ENCODE assay signal across 9 cellular contexts in genomic region chr19:56105090-56105701, GRCh38. TPM values are rescaled to one million over a fixed set of nuclear protein-coding genes. Genes with fewer than 3 reads are reported as not detected.
A peak's percentile ranks its signal among the peaks of the same experiment; 100 is the strongest.
DNase-seq lines count a peak whose midpoint lies in the region; ATAC-seq and TF ChIP-seq lines count a peak whose summit lies in the region.
"Had no signal": no experiment of that assay in that cellular context is flagged by ENCODE, and none has a peak within 500 bp of the region (broad histone marks: within the 10 kb centered on the region; RNA-seq: fewer than 3 reads in every experiment).

No MANE protein-coding gene starts in this region.

- no peaks in the 10 kb centered on the region for H3K27me3 Mint-ChIP-seq in activated naive CD8-positive, alpha-beta T cell treated with anti-CD3 and anti-CD28 coated beads, Interleukin-2, amount 10 ng/mL, durations not matched to agents 7 days and 5 days
- H3K27me3 Mint-ChIP-seq: central memory CD8-positive, alpha-beta T cell had no signal

- H2AFZ ChIP-seq in OCI-LY7 (ENCODE audit: low read length) = no peak overlapping the region
- H2AFZ ChIP-seq in osteoblast (ENCODE audit: low read length) = no peak overlapping the region

- peak; percentile 2 to 12 for TF ChIP-seq POLR2A in uterus (IDR thresholded peaks at IDR 0.05)

- no peaks in the 10 kb centered on the region for H3K9me2 ChIP-seq in OCI-LY7 (ENCODE audit: insufficient read depth, low read length)

- H3K4me2 ChIP-seq in OCI-LY7 (ENCODE audit: low read length) (no peak overlapping the region), osteoblast (ENCODE audit: insufficient read depth, low read length) (peak overlapping the region; percentile 5)

- H3K79me2 ChIP-seq in OCI-LY7 (ENCODE audit: insufficient read depth, low read depth, low read length) = peaks cover 41% of the 10 kb centered on the region; the same call in 1 of the 2 replicates
- peaks cover 92% of the 10 kb centered on the region for H3K79me2 ChIP-seq in osteoblast (ENCODE audit: insufficient read depth, low read length)

- no peaks in the 10 kb centered on the region for H3K9me3 Mint-ChIP-seq in activated naive CD8-positive, alpha-beta T cell treated with anti-CD3 and anti-CD28 coated beads, Interleukin-2, amount 10 ng/mL, durations not matched to agents 7 days and 5 days
- H3K9me3 Mint-ChIP-seq: central memory CD8-positive, alpha-beta T cell had no signal

- BruUV-seq in OCI-LY7 (replicated peaks; lab: Mats Ljungman, UMichigan) = no TSS peak

- H3K9me3 ChIP-seq in OCI-LY7 (ENCODE audit: low read length) = no peaks in the 10 kb centered on the region
- H3K9me3 ChIP-seq in osteoblast (ENCODE audit: low read depth, low read length) = no peaks in the 10 kb centered on the region
- H3K9me3 ChIP-seq in uterus = no peaks in the 10 kb centered on the region

- no peak overlapping the region for H3K4me3 ChIP-seq in OCI-LY7 (ENCODE audit: low read depth, low read length, poor library complexity, severe bottlenecking)
- no peak overlapping the region for H3K4me3 ChIP-seq in osteoblast (ENCODE audit: insufficient read depth, low read length)
- H3K4me3 ChIP-seq in uterus = peak overlapping the region in 1 of 2 donors; percentile 22

- CTCF ChIA-PET in OCI-LY7 (lab: Charles Lee; ENCODE audit: unreplicated experiment) = no interaction called here

- peak overlapping the region; percentile 48 for H3K27ac Mint-ChIP-seq in activated naive CD8-positive, alpha-beta T cell treated with anti-CD3 and anti-CD28 coated beads, Interleukin-2, amount 10 ng/mL, durations not matched to agents 7 days and 5 days

- POLR2A ChIA-PET in OCI-LY7 (lab: Charles Lee) = no interaction called here
- POLR2A ChIA-PET in activated naive CD8-positive, alpha-beta T cell treated with anti-CD3 and anti-CD28 coated beads, Interleukin-2, amount 10 ng/mL, durations not matched to agents 7 days and 5 days (lab: Charles Lee) = no interaction called here

- peak; percentile 68 for ATAC-seq in activated naive CD8-positive, alpha-beta T cell treated with anti-CD3 and anti-CD28 coated beads, Interleukin-2, amount 10 ng/mL, durations not matched to agents 7 days and 5 days (ENCODE audit: low read depth)
- peak; percentile 81 for ATAC-seq in Right ventricle myocardium superior (ENCODE audit: poor library complexity)

- peaks cover 20% of the 10 kb centered on the region for H3K4me1 Mint-ChIP-seq in activated naive CD8-positive, alpha-beta T cell treated with anti-CD3 and anti-CD28 coated beads, Interleukin-2, amount 10 ng/mL, durations not matched to agents 7 days and 5 days

- no peak overlapping the region for H3K4me3 Mint-ChIP-seq in activated naive CD8-positive, alpha-beta T cell treated with anti-CD3 and anti-CD28 coated beads, Interleukin-2, amount 10 ng/mL, durations not matched to agents 7 days and 5 days

- H3K27ac ChIP-seq in OCI-LY7 (ENCODE audit: low read depth, low read length, poor library complexity, severe bottlenecking) (no peak overlapping the region), osteoblast (ENCODE audit: low read depth, low read length) (no peak overlapping the region), uterus (peak overlapping the region; percentile 65 to 81)

- peaks cover 3% of the 10 kb centered on the region; the same call in 1 of the 2 replicates for H4K20me1 ChIP-seq in OCI-LY7 (ENCODE audit: insufficient read depth, low read length)
- peaks cover 62% of the 10 kb centered on the region for H4K20me1 ChIP-seq in osteoblast (ENCODE audit: insufficient read depth, low read length)

- DNase-seq in NCI-H524 (lab: John Stamatoyannopoulos, UW) (peak; percentile 31 to 65), NCI-H524 treated with DMSO at 0.1 percent for 48 hours (lab: John Stamatoyannopoulos, UW) (no peak), OCI-LY7 (ENCODE audit: low spot score) (no peak), Right ventricle myocardium superior (peak; percentile 83), osteoblast (ENCODE audit: insufficient read length, low spot score, missing footprints) (peak; percentile 98), uterus (peak; percentile 69 to 82), dedifferentiated amniotic fluid mesenchymal stem cell (ENCODE audit: extremely low spot score) (no peak)
- DNase-seq in activated naive CD8-positive, alpha-beta T cell treated with anti-CD3 and anti-CD28 coated beads, Interleukin-2, amount 10 ng/mL, durations not matched to agents 7 days and 5 days = peak; percentile 64

- no peaks in the 10 kb centered on the region for H3K27me3 ChIP-seq in osteoblast (ENCODE audit: insufficient read depth, low read length)
- H3K27me3 ChIP-seq in uterus = no peaks in the 10 kb centered on the region

- H3K36me3 Mint-ChIP-seq in activated naive CD8-positive, alpha-beta T cell treated with anti-CD3 and anti-CD28 coated beads, Interleukin-2, amount 10 ng/mL, durations not matched to agents 7 days and 5 days = no peaks in the 10 kb centered on the region

- intact Hi-C loops in OCI-LY7 (cut with micrococcal nuclease; ENCODE audit: unreplicated experiment) = no loop called here
- intact Hi-C loops in Right ventricle myocardium superior (cut with DNase I) = no loop called here
- intact Hi-C loops in uterus (cut with DNase I; ENCODE audit: low total_unique reads) = no loop called here

- H3K4me1 ChIP-seq in OCI-LY7 (ENCODE audit: insufficient read depth, low read length, poor library complexity, severe bottlenecking) (no peaks in the 10 kb centered on the region), osteoblast (ENCODE audit: insufficient read depth, low read length) (peaks cover 12% of the 10 kb centered on the region), uterus (peaks cover 0 to 13% of the 10 kb centered on the region in 2 donors)

- H3K36me3 ChIP-seq in OCI-LY7 (ENCODE audit: insufficient read depth, low read length) (peaks cover 31% of the 10 kb centered on the region), osteoblast (ENCODE audit: insufficient read depth, low read length) (peaks cover 11% of the 10 kb centered on the region), uterus (no peaks in the 10 kb centered on the region)

- peak; percentile 57; the same call in 1 of the 2 replicates for TF ChIP-seq CTCF in OCI-LY7 (conservative IDR thresholded peaks at IDR 0.05; ENCODE audit: low read length)
- TF ChIP-seq CTCF in osteoblast (IDR thresholded peaks at IDR 0.05; ENCODE audit: extremely low read depth, low read depth, low read length) = peak; percentile 56
- TF ChIP-seq CTCF in uterus (IDR thresholded peaks at IDR 0.05) = peak; percentile 72 to 83 (median 74)

RNA-seq across cellular contexts. Expression of gene ZNF787, which starts 15.9 kb away (rescaled TPM):
- 30.6 and 36.5 TPM in 2 replicates for total RNA-seq in OCI-LY7 (2014; rRNA removed; shearing (Covaris generic))
- total RNA-seq in OCI-LY7 (2022) (31.7 and 35.6 TPM in 2 replicates), Right ventricle myocardium superior (33.9 TPM), osteoblast (23.6 and 27.5 TPM in 2 replicates), uterus (10 to 100 TPM in 2 of 4 donors, 1 to 10 TPM in 1, not detected in 1; 3.3 to 32.1 (median 21.5) TPM)
- total RNA-seq in activated naive CD8-positive, alpha-beta T cell treated with anti-CD3 and anti-CD28 coated beads, Interleukin-2, amount 10 ng/mL, durations not matched to agents 7 days and 5 days = 10 to 100 TPM; 29.1 to 32.2 TPM

RNA-seq across cellular contexts. Expression of gene ZNF444, which starts 35.9 kb away (rescaled TPM):
- 22.0 and 41.7 TPM in 2 replicates for total RNA-seq in OCI-LY7 (2014; rRNA removed; shearing (Covaris generic))
- total RNA-seq in OCI-LY7 (2022) = 21.8 and 25.3 TPM in 2 replicates
- total RNA-seq in activated naive CD8-positive, alpha-beta T cell treated with anti-CD3 and anti-CD28 coated beads, Interleukin-2, amount 10 ng/mL, durations not matched to agents 7 days and 5 days = 10 to 100 TPM; 31.7 to 37.4 TPM
- total RNA-seq in Right ventricle myocardium superior = 26.7 TPM
- 13.0 and 16.6 TPM in 2 replicates for total RNA-seq in osteoblast
- total RNA-seq in uterus = 10 to 100 TPM in 3 of 4 donors, 1 to 10 TPM in 1; 5.3 to 38.9 (median 21.0) TPM

Comparison
In these comparisons a context has a peak if more than half of its experiments do, and no peak if none do; other contexts are left out.
1. DNase-seq: peak in NCI-H524 (2 of 2), activated naive CD8-positive, alpha-beta T cell treated with anti-CD3 and anti-CD28 coated beads, Interleukin-2, amount 10 ng/mL, durations not matched to agents 7 days and 5 days (single experiment), Right ventricle myocardium superior (single experiment), osteoblast (single experiment) and uterus (2 of 2); none in NCI-H524 treated with DMSO at 0.1 percent for 48 hours (single experiment), OCI-LY7 (single experiment) and dedifferentiated amniotic fluid mesenchymal stem cell (single experiment).
2. H3K27ac ChIP-seq: peak in uterus (2 of 2); none in OCI-LY7 (single experiment) and osteoblast (single experiment).
3. Peak in every context shown above with its lines, with median percentiles within 50 percentile points of each other: CTCF ChIP-seq.